Comparison of ENCODE assay signal across 11 cellular contexts in the genomic region with DNA sequence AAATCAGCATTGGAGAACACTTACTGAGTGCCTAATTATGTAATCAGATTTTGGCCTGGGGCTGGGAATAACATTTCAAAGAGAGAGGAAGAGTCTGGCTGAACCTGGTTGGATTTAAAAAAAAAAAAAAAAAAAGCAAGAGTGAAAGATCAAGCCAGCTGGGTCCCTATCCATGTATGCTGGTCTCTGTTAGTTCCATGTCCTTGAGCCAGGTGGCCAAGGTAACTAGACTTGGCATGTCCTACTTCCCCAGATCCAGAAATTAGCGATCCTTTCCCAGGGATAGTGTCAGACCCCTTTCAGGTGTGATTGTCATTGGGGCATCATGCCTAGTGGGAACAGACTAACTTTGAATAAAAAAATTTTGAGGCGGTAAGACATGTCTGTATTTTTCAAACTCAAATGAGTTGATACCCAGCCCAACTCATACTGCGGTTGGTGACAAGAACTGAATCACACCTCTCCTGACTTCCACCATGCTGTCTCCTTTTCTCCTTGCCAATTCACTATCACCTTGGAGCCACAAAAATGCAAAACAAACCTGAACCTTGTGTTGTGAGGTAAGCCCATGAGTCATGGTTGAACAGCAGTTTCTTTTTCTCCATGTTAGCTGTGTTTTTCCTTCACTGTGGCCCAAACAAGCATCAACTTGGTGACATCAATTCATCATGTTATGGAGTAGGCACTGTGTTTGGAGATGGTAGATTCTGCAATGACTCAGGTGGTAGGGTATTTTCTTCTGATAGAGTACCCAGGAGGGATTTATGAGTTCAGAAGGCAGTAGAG. TPM values are rescaled to one million over a fixed set of nuclear protein-coding genes. Genes with fewer than 3 reads are reported as not detected.
DNase-seq lines count a peak whose midpoint lies in the region; ATAC-seq and TF ChIP-seq lines count a peak whose summit lies in the region.
"Had no signal": no experiment of that assay in that cellular context is flagged by ENCODE, and none has a peak within 500 bp of the region (broad histone marks: within the 10 kb centered on the region; RNA-seq: fewer than 3 reads in every experiment).

No MANE protein-coding gene starts in this region.

- H3K36me3 Mint-ChIP-seq in activated naive CD4-positive, alpha-beta T cell treated with anti-CD3 and anti-CD28 coated beads, Interleukin-2, amount 10 ng/mL, durations not matched to agents 7 days and 5 days, result peaks cover 10% of the 10 kb centered on the region
- H3K36me3 Mint-ChIP-seq in WTC11 (no peaks in the 10 kb centered on the region), immature natural killer cell (no peaks in the 10 kb centered on the region)

- no peaks in the 10 kb centered on the region for H3K27me3 Mint-ChIP-seq in activated naive CD4-positive, alpha-beta T cell treated with anti-CD3 and anti-CD28 coated beads, Interleukin-2, amount 10 ng/mL, durations not matched to agents 7 days and 5 days
- H3K27me3 Mint-ChIP-seq in WTC11 (ENCODE audit: low read depth) (no peaks in the 10 kb centered on the region), immature natural killer cell (ENCODE audit: low read depth in 3 of 3) (peaks cover 0 to 2% (median 0%) of the 10 kb centered on the region in 3 donors)

- intact Hi-C loops in heart right ventricle (cut with DNase I), result no loop called here

- 91 to 97% methylated on average over 3 of the region's 3 CpGs for WGBS in heart right ventricle, 2 donors

- POLR2A ChIA-PET in WTC11 (lab: Charles Lee), result no interaction called here

- H3K27ac ChIP-seq in subcutaneous abdominal adipose tissue (ENCODE audit: low read depth, low read length), result peak overlapping the region; percentile 47
- H3K27ac ChIP-seq in heart right ventricle, result no peak overlapping the region

- no peak overlapping the region for H3K4me3 Mint-ChIP-seq in activated naive CD4-positive, alpha-beta T cell treated with anti-CD3 and anti-CD28 coated beads, Interleukin-2, amount 10 ng/mL, durations not matched to agents 7 days and 5 days
- no peak overlapping the region for H3K4me3 Mint-ChIP-seq in WTC11
- H3K4me3 Mint-ChIP-seq in immature natural killer cell, result peak overlapping the region in 1 of 5 donors; percentile 3

- H3K4me1 Mint-ChIP-seq in activated naive CD4-positive, alpha-beta T cell treated with anti-CD3 and anti-CD28 coated beads, Interleukin-2, amount 10 ng/mL, durations not matched to agents 7 days and 5 days, result peaks cover 55% of the 10 kb centered on the region
- H3K4me1 Mint-ChIP-seq in WTC11 (peaks cover 19% of the 10 kb centered on the region), immature natural killer cell (peaks cover 40 to 54% of the 10 kb centered on the region in 2 donors)

- TF ChIP-seq CTCF in WTC11 (IDR thresholded peaks at IDR 0.05), result no peak
- TF ChIP-seq CTCF in heart right ventricle (IDR thresholded peaks at IDR 0.05), result no peak

- CTCF ChIA-PET in activated naive CD4-positive, alpha-beta T cell treated with anti-CD3 and anti-CD28 coated beads, Interleukin-2, amount 10 ng/mL, durations not matched to agents 7 days and 5 days (lab: Charles Lee), result interaction anchor here (0.6 to 0.9 kb wide), 3 partner anchors 19 to 31 kb away, joined by 3 read pairs; no protein-coding TSS in a partner anchor
- CTCF ChIA-PET in WTC11 (lab: Charles Lee), result interaction anchor here (0.9 to 1.9 kb wide), 6 partner anchors 9 to 226 kb away, joined by 3 to 6 read pairs (median 6); a partner anchor contains a TSS

- no peaks in the 10 kb centered on the region for H3K36me3 ChIP-seq in subcutaneous abdominal adipose tissue (ENCODE audit: control insufficient read depth in 5 of 5, insufficient read depth in 5 of 5, low read length in 5 of 5)
- H3K36me3 ChIP-seq in heart right ventricle, result no peaks in the 10 kb centered on the region

- H3K27ac Mint-ChIP-seq in activated naive CD4-positive, alpha-beta T cell treated with anti-CD3 and anti-CD28 coated beads, Interleukin-2, amount 10 ng/mL, durations not matched to agents 7 days and 5 days, result peak overlapping the region; percentile 54
- H3K27ac Mint-ChIP-seq in WTC11 (0 out of 2 replicates have a peak overlapping the region, but pooled peaks have one; percentile 0), immature natural killer cell (peak overlapping the region in 4 of 6 donors; percentile 3 to 67 (median 18))

- peaks cover 6 to 49% (median 37%) of the 10 kb centered on the region in 5 donors for H3K4me1 ChIP-seq in subcutaneous abdominal adipose tissue (ENCODE audit: control insufficient read depth in 5 of 5, insufficient read depth in 5 of 5, low read length in 5 of 5)
- peaks cover 0 to 33% (median 4%) of the 10 kb centered on the region in 9 donors for H3K4me1 ChIP-seq in heart right ventricle

- peaks cover 10% of the 10 kb centered on the region for H3K9me3 Mint-ChIP-seq in activated naive CD4-positive, alpha-beta T cell treated with anti-CD3 and anti-CD28 coated beads, Interleukin-2, amount 10 ng/mL, durations not matched to agents 7 days and 5 days
- H3K9me3 Mint-ChIP-seq in WTC11 (no peaks in the 10 kb centered on the region), immature natural killer cell (peaks cover 0 to 2% (median 0%) of the 10 kb centered on the region in 6 donors)

- ATAC-seq in WTC11 (no peak; the same call in 1 of the 2 replicates), HG03439 (IDR thresholded peaks at IDR 0.05; ENCODE audit: unreplicated experiment) (no peak), heart right ventricle (no peak)

- peak; percentile 26 for DNase-seq in activated naive CD4-positive, alpha-beta T cell treated with anti-CD3 and anti-CD28 coated beads, Interleukin-2, amount 10 ng/mL, durations not matched to agents 7 days and 5 days
- no peak for DNase-seq in activated naive CD4-positive, alpha-beta T cell (lab: John Stamatoyannopoulos, UW)
- DNase-seq in WTC11 (ENCODE audit: low spot score) (no peak), immature natural killer cell (no peak), putamen (ENCODE audit: low spot score) (no peak), heart right ventricle (no peak)
- DNase-seq: aorta, NCI-H1930, occipital lobe had no signal

- H3K27me3 ChIP-seq in subcutaneous abdominal adipose tissue (ENCODE audit: control insufficient read depth in 5 of 5, insufficient read depth in 4 of 5, low read length in 5 of 5) (no peaks in the 10 kb centered on the region), heart right ventricle (no peaks in the 10 kb centered on the region)

- H3K9ac ChIP-seq in subcutaneous abdominal adipose tissue (ENCODE audit: low read length in 5 of 5), result no peak overlapping the region

- H3K4me3 ChIP-seq in subcutaneous abdominal adipose tissue (ENCODE audit: low read depth in 1 of 5, low read length in 5 of 5) (no peak overlapping the region), heart right ventricle (no peak overlapping the region)

- H3K9me3 ChIP-seq in subcutaneous abdominal adipose tissue (ENCODE audit: control insufficient read depth in 5 of 5, low read length in 5 of 5) (no peaks in the 10 kb centered on the region), heart right ventricle (no peaks in the 10 kb centered on the region)

TF ChIP-seq in WTC11, 78 proteins besides CTCF, POLR2A, EP300 and RAD21 (continues in another document):
- TF ChIP-seq NFYB (CRISPR knock-in tag; conservative IDR thresholded peaks at IDR 0.05; ENCODE audit: low read depth), result no peak
- no peak for TF ChIP-seq ZNF232 (CRISPR knock-in tag; IDR thresholded peaks at IDR 0.05)
- TF ChIP-seq, protein P1, sequence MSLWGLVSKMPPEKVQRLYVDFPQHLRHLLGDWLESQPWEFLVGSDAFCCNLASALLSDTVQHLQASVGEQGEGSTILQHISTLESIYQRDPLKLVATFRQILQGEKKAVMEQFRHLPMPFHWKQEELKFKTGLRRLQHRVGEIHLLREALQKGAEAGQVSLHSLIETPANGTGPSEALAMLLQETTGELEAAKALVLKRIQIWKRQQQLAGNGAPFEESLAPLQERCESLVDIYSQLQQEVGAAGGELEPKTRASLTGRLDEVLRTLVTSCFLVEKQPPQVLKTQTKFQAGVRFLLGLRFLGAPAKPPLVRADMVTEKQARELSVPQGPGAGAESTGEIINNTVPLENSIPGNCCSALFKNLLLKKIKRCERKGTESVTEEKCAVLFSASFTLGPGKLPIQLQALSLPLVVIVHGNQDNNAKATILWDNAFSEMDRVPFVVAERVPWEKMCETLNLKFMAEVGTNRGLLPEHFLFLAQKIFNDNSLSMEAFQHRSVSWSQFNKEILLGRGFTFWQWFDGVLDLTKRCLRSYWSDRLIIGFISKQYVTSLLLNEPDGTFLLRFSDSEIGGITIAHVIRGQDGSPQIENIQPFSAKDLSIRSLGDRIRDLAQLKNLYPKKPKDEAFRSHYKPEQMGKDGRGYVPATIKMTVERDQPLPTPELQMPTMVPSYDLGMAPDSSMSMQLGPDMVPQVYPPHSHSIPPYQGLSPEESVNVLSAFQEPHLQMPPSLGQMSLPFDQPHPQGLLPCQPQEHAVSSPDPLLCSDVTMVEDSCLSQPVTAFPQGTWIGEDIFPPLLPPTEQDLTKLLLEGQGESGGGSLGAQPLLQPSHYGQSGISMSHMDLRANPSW (CRISPR knock-in tag; conservative IDR thresholded peaks at IDR 0.05; ENCODE audit: low read depth), result no peak
- TF ChIP-seq TEAD1 (CRISPR knock-in tag; IDR thresholded peaks at IDR 0.05), result no peak
- TF ChIP-seq, protein P2, sequence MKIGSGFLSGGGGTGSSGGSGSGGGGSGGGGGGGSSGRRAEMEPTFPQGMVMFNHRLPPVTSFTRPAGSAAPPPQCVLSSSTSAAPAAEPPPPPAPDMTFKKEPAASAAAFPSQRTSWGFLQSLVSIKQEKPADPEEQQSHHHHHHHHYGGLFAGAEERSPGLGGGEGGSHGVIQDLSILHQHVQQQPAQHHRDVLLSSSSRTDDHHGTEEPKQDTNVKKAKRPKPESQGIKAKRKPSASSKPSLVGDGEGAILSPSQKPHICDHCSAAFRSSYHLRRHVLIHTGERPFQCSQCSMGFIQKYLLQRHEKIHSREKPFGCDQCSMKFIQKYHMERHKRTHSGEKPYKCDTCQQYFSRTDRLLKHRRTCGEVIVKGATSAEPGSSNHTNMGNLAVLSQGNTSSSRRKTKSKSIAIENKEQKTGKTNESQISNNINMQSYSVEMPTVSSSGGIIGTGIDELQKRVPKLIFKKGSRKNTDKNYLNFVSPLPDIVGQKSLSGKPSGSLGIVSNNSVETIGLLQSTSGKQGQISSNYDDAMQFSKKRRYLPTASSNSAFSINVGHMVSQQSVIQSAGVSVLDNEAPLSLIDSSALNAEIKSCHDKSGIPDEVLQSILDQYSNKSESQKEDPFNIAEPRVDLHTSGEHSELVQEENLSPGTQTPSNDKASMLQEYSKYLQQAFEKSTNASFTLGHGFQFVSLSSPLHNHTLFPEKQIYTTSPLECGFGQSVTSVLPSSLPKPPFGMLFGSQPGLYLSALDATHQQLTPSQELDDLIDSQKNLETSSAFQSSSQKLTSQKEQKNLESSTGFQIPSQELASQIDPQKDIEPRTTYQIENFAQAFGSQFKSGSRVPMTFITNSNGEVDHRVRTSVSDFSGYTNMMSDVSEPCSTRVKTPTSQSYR (CRISPR knock-in tag; IDR thresholded peaks at IDR 0.05), result no peak
- no peak for TF ChIP-seq ETV6 (CRISPR knock-in tag; IDR thresholded peaks at IDR 0.05)
- TF ChIP-seq KAT7 (CRISPR knock-in tag; IDR thresholded peaks at IDR 0.05; ENCODE audit: borderline replicate concordance), result no peak

RNA-seq across cellular contexts. Expression of a gene that starts 24.5 kb away (rescaled TPM):
- total RNA-seq in WTC11 (2021) (32.0 to 35.9 TPM (median 32.1 TPM) in 3 replicates), heart right ventricle (10 to 100 TPM; 48.6 to 86.8 (median 57.3) TPM)
- polyA plus RNA-seq in immature natural killer cell (10 to 100 TPM; 57.0 to 87.2 (median 64.6) TPM), heart right ventricle (10 to 100 TPM; 44.2 to 85.7 TPM)

Comparison
In these comparisons a context has a peak if more than half of its experiments do, and no peak if none do; other contexts are left out.
1. H3K27ac Mint-ChIP-seq: peak in every context shown above with its lines; median percentile 54 in activated naive CD4-positive, alpha-beta T cell treated with anti-CD3 and anti-CD28 coated beads, Interleukin-2, amount 10 ng/mL, durations not matched to agents 7 days and 5 days; 18 in immature natural killer cell; 0 in WTC11.